ENCODE assay signal across 14 cellular contexts in the genomic region with DNA sequence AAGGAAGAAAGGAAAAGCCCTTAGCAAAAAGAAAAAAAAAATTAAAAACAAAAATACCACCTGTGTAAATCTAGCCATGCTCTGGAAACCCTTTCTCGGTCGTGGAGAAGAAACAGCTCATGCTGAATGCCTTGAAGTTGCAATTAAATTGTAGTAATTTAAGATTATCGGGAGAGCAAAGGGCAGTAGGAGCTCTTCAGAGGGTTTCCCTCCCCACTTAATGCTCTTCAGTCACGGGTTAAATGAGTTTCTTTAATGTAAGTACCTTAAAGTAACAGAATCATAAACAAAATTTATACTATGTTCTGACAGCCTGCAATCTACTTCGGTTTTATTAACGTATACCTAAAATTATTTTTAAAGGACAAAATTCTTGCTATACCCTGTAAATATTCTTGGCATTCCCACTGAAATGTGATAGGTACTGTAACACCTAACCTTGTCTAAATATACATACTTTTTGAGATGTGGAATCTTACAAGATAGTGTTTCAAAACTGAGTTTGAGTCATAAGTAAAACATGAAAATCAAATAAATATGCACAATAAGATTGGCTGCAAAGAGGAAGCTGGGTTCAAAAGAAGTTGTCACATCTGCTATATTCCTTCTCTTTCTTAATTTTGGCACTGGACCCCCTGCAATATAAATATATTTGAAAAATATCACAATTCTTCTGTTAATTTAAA. TPM values are rescaled to one million over a fixed set of nuclear protein-coding genes. Genes with fewer than 3 reads are reported as not detected.
DNase-seq lines count a peak whose midpoint lies in the region; ATAC-seq, FAIRE-seq and TF ChIP-seq lines count a peak whose summit lies in the region.
"Had no signal": no experiment of that assay in that cellular context is flagged by ENCODE, and none has a peak within 500 bp of the region (broad histone marks: within the 10 kb centered on the region; RNA-seq: fewer than 3 reads in every experiment).

No MANE protein-coding gene starts in this region.

- WGBS in esophagus muscularis mucosa: 27% methylated on average over 6 of the region's 6 CpGs
- 15 to 45% (median 26%) methylated on average over 6 of the region's 6 CpGs for WGBS in small intestine, 3 donors

- no peaks in the 10 kb centered on the region for H3K27me3 ChIP-seq in esophagus muscularis mucosa
- H3K27me3 ChIP-seq in small intestine (ENCODE audit: control insufficient read depth in 2 of 2, insufficient read depth in 2 of 2, low read length in 2 of 2): no peaks in the 10 kb centered on the region
- H3K27me3 ChIP-seq: heart left ventricle had no signal

- H3K4me3 ChIP-seq in esophagus muscularis mucosa (peak overlapping the region; percentile 86 to 98 (median 90)), small intestine (ENCODE audit: low read depth in 1 of 2, low read length in 2 of 2) (no peak overlapping the region)

- intact Hi-C loops in esophagus muscularis mucosa (cut with DNase I) (loop anchor here (5.0 kb wide), 1 partner anchor 36 kb away; no protein-coding TSS in a partner anchor), left cardiac atrium (cut with DNase I) (no loop called here)

- H3K36me3 ChIP-seq in esophagus muscularis mucosa (peaks cover 0 to 7% (median 0%) of the 10 kb centered on the region in 4 donors), small intestine (ENCODE audit: control insufficient read depth in 2 of 2, insufficient read depth in 2 of 2, low read length in 2 of 2) (no peaks in the 10 kb centered on the region)

- TF ChIP-seq CTCF in esophagus muscularis mucosa (IDR thresholded peaks at IDR 0.05): no peak

- H3K4me1 ChIP-seq in esophagus muscularis mucosa (peaks cover 11 to 67% (median 55%) of the 10 kb centered on the region in 4 donors), small intestine (ENCODE audit: control insufficient read depth in 2 of 2, insufficient read depth in 1 of 2, low read depth in 1 of 2, low read length in 1 of 2) (peaks cover 0 to 2% of the 10 kb centered on the region in 2 donors)

- no peak for TF ChIP-seq EP300 in esophagus muscularis mucosa (IDR thresholded peaks at IDR 0.05)

- no peak for TF ChIP-seq POLR2A in esophagus muscularis mucosa (IDR thresholded peaks at IDR 0.05; ENCODE audit: low read depth)

- H3K9me3 ChIP-seq in esophagus muscularis mucosa (no peaks in the 10 kb centered on the region), small intestine (ENCODE audit: control insufficient read depth, low read depth) (no peaks in the 10 kb centered on the region)
- H3K9me3 ChIP-seq: heart left ventricle had no signal

- peak in 2 of 3 experiments; percentile 20 to 60 for DNase-seq in NCI-H1417 (lab: John Stamatoyannopoulos, UW)
- DNase-seq in NCI-H1417 treated with DMSO at 0.1 percent for 48 hours (lab: John Stamatoyannopoulos, UW): no peak
- peak; percentile 8 for DNase-seq in OCI-M1 (lab: John Stamatoyannopoulos, UW)
- no peak for DNase-seq in esophagus muscularis mucosa (ENCODE audit: extremely low spot score)
- peak; percentile 69 for DNase-seq in small intestine
- no peak for DNase-seq in HuH-7 (ENCODE audit: low spot score)
- DNase-seq in left cardiac atrium: no peak
- DNase-seq: heart left ventricle; natural killer cell; NCI-H446; stimulated activated CD4-positive, alpha-beta T cell treated with anti-CD3 and anti-CD28 coated beads, Interleukin-4, amount 100 ng/mL, for 4 hours; T-helper 17 cell had no signal

- FAIRE-seq in small intestine (lab: Jason Lieb, UNC): peak; percentile 23
- FAIRE-seq: A204.1 had no signal

- H3K27ac ChIP-seq in esophagus muscularis mucosa (replicated peaks in 1 of 4) (peak overlapping the region; percentile 96 to 100 (median 98)), small intestine (ENCODE audit: low read depth in 1 of 2, low read length in 1 of 2) (no peak overlapping the region)

- ATAC-seq in left cardiac atrium (no peak), HG02798 (IDR thresholded peaks at IDR 0.05; ENCODE audit: poor library complexity, unreplicated experiment) (no peak)
- ATAC-seq: heart left ventricle, natural killer cell, T-helper 17 cell had no signal

RNA-seq across cellular contexts. Expression of a gene that starts 5.3 kb away (rescaled TPM):
- 100 to 1,000 TPM; 181 to 225 (median 205) TPM for total RNA-seq in esophagus muscularis mucosa
- polyA plus RNA-seq in small intestine: 10 to 100 TPM in 2 of 3 donors, 1 to 10 TPM in 1; 4.9 to 18.8 (median 11.9) TPM
- 10 to 100 TPM; 42.1 to 50.0 TPM for total RNA-seq in left cardiac atrium

Comparison
In these comparisons a context has a peak if more than half of its experiments do, and no peak if none do; other contexts are left out.
1. DNase-seq: peak in NCI-H1417 (2 of 3), OCI-M1 (single experiment) and small intestine (single experiment); none in NCI-H1417 treated with DMSO at 0.1 percent for 48 hours (single experiment), esophagus muscularis mucosa (single experiment), HuH-7 (single experiment) and left cardiac atrium (single experiment).
2. H3K27ac ChIP-seq: peak in esophagus muscularis mucosa (4 of 4); none in small intestine (0 of 2).
3. H3K4me3 ChIP-seq: peak in esophagus muscularis mucosa (4 of 4); none in small intestine (0 of 2).